In genomic region chr2:62000538-62000937, GRCh38 we compare ENCODE assay signal across 3 cellular contexts.
TF ChIP-seq lines count a peak whose summit lies in the region.

No MANE protein-coding gene starts in this region.

TF ChIP-seq in GM23338, 12 proteins besides CTCF, POLR2A, EP300 and RAD21:
- no peak for TF ChIP-seq NANOG (IDR thresholded peaks at IDR 0.05; ENCODE audit: borderline replicate concordance)
- TF ChIP-seq STAT1 (IDR thresholded peaks at IDR 0.05; ENCODE audit: unreplicated experiment): no peak
- TF ChIP-seq EZH2phosphoT487 (IDR thresholded peaks at IDR 0.05; ENCODE audit: unreplicated experiment): no peak
- TF ChIP-seq, protein P1, sequence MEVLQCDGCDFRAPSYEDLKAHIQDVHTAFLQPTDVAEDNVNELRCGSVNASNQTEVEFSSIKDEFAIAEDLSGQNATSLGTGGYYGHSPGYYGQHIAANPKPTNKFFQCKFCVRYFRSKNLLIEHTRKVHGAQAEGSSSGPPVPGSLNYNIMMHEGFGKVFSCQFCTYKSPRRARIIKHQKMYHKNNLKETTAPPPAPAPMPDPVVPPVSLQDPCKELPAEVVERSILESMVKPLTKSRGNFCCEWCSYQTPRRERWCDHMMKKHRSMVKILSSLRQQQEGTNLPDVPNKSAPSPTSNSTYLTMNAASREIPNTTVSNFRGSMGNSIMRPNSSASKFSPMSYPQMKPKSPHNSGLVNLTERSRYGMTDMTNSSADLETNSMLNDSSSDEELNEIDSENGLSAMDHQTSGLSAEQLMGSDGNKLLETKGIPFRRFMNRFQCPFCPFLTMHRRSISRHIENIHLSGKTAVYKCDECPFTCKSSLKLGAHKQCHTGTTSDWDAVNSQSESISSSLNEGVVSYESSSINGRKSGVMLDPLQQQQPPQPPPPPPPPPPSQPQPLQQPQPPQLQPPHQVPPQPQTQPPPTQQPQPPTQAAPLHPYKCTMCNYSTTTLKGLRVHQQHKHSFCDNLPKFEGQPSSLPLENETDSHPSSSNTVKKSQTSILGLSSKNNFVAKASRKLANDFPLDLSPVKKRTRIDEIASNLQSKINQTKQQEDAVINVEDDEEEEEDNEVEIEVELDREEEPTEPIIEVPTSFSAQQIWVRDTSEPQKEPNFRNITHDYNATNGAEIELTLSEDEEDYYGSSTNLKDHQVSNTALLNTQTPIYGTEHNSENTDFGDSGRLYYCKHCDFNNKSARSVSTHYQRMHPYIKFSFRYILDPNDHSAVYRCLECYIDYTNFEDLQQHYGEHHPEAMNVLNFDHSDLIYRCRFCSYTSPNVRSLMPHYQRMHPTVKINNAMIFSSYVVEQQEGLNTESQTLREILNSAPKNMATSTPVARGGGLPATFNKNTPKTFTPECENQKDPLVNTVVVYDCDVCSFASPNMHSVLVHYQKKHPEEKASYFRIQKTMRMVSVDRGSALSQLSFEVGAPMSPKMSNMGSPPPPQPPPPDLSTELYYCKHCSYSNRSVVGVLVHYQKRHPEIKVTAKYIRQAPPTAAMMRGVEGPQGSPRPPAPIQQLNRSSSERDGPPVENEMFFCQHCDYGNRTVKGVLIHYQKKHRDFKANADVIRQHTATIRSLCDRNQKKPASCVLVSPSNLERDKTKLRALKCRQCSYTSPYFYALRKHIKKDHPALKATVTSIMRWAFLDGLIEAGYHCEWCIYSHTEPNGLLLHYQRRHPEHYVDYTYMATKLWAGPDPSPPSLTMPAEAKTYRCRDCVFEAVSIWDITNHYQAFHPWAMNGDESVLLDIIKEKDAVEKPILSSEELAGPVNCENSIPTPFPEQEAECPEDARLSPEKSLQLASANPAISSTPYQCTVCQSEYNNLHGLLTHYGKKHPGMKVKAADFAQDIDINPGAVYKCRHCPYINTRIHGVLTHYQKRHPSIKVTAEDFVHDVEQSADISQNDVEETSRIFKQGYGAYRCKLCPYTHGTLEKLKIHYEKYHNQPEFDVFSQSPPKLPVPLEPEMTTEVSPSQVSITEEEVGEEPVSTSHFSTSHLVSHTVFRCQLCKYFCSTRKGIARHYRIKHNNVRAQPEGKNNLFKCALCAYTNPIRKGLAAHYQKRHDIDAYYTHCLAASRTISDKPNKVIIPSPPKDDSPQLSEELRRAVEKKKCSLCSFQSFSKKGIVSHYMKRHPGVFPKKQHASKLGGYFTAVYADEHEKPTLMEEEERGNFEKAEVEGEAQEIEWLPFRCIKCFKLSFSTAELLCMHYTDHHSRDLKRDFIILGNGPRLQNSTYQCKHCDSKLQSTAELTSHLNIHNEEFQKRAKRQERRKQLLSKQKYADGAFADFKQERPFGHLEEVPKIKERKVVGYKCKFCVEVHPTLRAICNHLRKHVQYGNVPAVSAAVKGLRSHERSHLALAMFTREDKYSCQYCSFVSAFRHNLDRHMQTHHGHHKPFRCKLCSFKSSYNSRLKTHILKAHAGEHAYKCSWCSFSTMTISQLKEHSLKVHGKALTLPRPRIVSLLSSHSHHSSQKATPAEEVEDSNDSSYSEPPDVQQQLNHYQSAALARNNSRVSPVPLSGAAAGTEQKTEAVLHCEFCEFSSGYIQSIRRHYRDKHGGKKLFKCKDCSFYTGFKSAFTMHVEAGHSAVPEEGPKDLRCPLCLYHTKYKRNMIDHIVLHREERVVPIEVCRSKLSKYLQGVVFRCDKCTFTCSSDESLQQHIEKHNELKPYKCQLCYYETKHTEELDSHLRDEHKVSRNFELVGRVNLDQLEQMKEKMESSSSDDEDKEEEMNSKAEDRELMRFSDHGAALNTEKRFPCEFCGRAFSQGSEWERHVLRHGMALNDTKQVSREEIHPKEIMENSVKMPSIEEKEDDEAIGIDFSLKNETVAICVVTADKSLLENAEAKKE (CRISPR knock-in tag; IDR thresholded peaks at IDR 0.05): no peak
- TF ChIP-seq ZNF331 (CRISPR knock-in tag; IDR thresholded peaks at IDR 0.05; ENCODE audit: low read depth): no peak
- no peak for TF ChIP-seq POLR2AphosphoS5 (IDR thresholded peaks at IDR 0.05; ENCODE audit: low read depth)
- TF ChIP-seq EZH2 (IDR thresholded peaks at IDR 0.05; ENCODE audit: low read depth, unreplicated experiment): no peak
- no peak for TF ChIP-seq ZNF114 (CRISPR knock-in tag; IDR thresholded peaks at IDR 0.05)

TF ChIP-seq in HCT116, 20 proteins besides CTCF, POLR2A, EP300 and RAD21:
- TF ChIP-seq, protein P2, sequence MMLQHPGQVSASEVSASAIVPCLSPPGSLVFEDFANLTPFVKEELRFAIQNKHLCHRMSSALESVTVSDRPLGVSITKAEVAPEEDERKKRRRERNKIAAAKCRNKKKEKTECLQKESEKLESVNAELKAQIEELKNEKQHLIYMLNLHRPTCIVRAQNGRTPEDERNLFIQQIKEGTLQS (IDR thresholded peaks at IDR 0.05): no peak
- TF ChIP-seq CEBPB (IDR thresholded peaks at IDR 0.05; ENCODE audit: low read depth): no peak
- TF ChIP-seq FOSL1 (IDR thresholded peaks at IDR 0.05; ENCODE audit: low read depth): no peak
- no peak for TF ChIP-seq ELF1 (IDR thresholded peaks at IDR 0.05; ENCODE audit: borderline replicate concordance, low read depth)

TF ChIP-seq in H1, 55 proteins besides CTCF, POLR2A, EP300 and RAD21:
- no peak for TF ChIP-seq CHD1 (IDR thresholded peaks at IDR 0.05; ENCODE audit: low read depth, low read length)
TF ChIP-seq in H1: peak in this region for 0.
